1 cellular context compared by ENCODE assay signal in genomic region chr12:17588968-17589367, GRCh38.
TF ChIP-seq lines count a peak whose summit lies in the region.

No MANE protein-coding gene starts in this region.

TF ChIP-seq in GM12878, 131 proteins besides CTCF, POLR2A, EP300 and RAD21 (continued from another document):
- TF ChIP-seq ATF2 (IDR thresholded peaks at IDR 0.05; ENCODE audit: low read length), result no peak
- TF ChIP-seq MAX (IDR thresholded peaks at IDR 0.05; ENCODE audit: low read depth, low read length), result no peak
- no peak for TF ChIP-seq TCF7 (IDR thresholded peaks at IDR 0.05; ENCODE audit: borderline replicate concordance)
- TF ChIP-seq YBX1 (IDR thresholded peaks at IDR 0.05), result no peak
- no peak for TF ChIP-seq ZNF622 (IDR thresholded peaks at IDR 0.05)
- no peak for TF ChIP-seq CEBPZ (IDR thresholded peaks at IDR 0.05; ENCODE audit: low read depth, low read length)
